27 cellular contexts compared by ENCODE assay signal in the genomic region with DNA sequence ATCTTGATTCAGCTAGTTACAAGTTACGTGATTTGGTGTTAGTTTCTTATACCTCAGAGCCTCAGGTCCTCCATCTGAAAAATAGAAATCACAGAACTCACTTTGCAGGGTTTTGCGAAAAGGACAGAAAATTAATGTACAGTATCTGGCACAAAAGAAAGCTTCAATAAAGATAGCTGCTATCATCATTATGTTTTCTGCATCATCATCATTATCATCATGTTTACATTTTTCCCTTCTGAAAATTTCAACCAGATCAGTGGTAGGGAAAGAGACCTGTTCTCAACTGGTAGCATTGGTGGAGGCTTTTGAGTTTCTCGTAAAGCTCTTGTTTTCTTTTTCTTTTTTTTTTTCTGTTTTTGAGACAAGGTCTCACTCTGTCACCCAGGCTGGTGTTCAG.
"Had no signal": no experiment of that assay in that cellular context is flagged by ENCODE, and none has a peak within 500 bp of the region (broad histone marks: within the 10 kb centered on the region; RNA-seq: fewer than 3 reads in every experiment).

No MANE protein-coding gene starts in this region.

- DNase-seq: stimulated activated CD4-positive, alpha-beta T cell treated with anti-CD3 and anti-CD28 coated beads, Interleukin-2, amount 100 ng/mL, for 48 hours; stimulated activated CD4-positive, alpha-beta T cell treated with anti-CD3 and anti-CD28 coated beads, Interleukin-4, amount 100 ng/mL, for 1 hour; stimulated activated CD4-positive, alpha-beta T cell treated with anti-CD3 and anti-CD28 coated beads, Interleukin-4, amount 100 ng/mL, for 24 hours; stimulated activated CD4-positive, alpha-beta T cell treated with anti-CD3 and anti-CD28 coated beads, Interleukin-4, amount 100 ng/mL, for 4 hours; stimulated activated CD8-positive, alpha-beta memory T cell treated with anti-CD3 and anti-CD28 coated beads, Interleukin-4, amount 100 ng/mL, for 48 hours; stimulated activated naive B cell treated with anti-CD40 and anti-IgM and Interleukin-4, amounts not matched to agents 10 μg/mL and 1 μg/mL and 100 μg/mL, for 72 hours; stimulated activated naive CD4-positive, alpha-beta T cell; stimulated activated naive CD4-positive, alpha-beta T cell treated with Interleukin-2 at 50 U/mL for 16 hours; stimulated activated naive CD8-positive, alpha-beta T cell treated with anti-CD3 and anti-CD28 coated beads, Interleukin-15, amount 100 ng/mL, for 72 hours; stimulated activated naive CD8-positive, alpha-beta T cell treated with anti-CD3 and anti-CD28 coated beads, Interleukin-15, Interleukin-2, amounts not matched to agents 100 U/mL and 50 U/mL, for 24 hours; stomach; substantia nigra; testis; thyroid gland; tibial artery; transverse colon; trophoblast cell; upper lobe of left lung; upper lobe of right lung; uterus had no signal

- H3K9me3 ChIP-seq: stomach, suprapubic skin, testis, thoracic aorta, thyroid gland, tibial artery, tibial nerve, transverse colon, upper lobe of left lung, upper lobe of right lung, uterus, vagina had no signal

- H3K27me3 ChIP-seq: stomach, suprapubic skin, testis, thyroid gland, tibial artery, tibial nerve, transverse colon, upper lobe of left lung, upper lobe of right lung, uterus, vagina had no signal

- H3K4me1 ChIP-seq: stomach, suprapubic skin, testis, thyroid gland, tibial artery, tibial nerve, transverse colon, upper lobe of left lung, upper lobe of right lung, uterus, vagina had no signal

- H3K36me3 ChIP-seq: stomach, suprapubic skin, thoracic aorta, thyroid gland, tibial artery, tibial nerve, transverse colon, upper lobe of left lung, upper lobe of right lung, uterus, vagina had no signal

- ATAC-seq: stimulated activated effector memory CD8-positive, alpha-beta T cell treated with anti-CD3 and anti-CD28 coated beads, Interleukin-12 subunit alpha, Interleukin-12 subunit beta, amount 100 ng/mL, for 72 hours; stimulated activated memory B cell treated with anti-CD40 and anti-IgM and Interleukin-4, amounts not matched to agents 10 μg/mL and 1 μg/mL and 100 μg/mL, for 72 hours; stimulated activated naive B cell treated with anti-CD40 and anti-IgM and Interleukin-4, amounts not matched to agents 10 μg/mL and 1 μg/mL and 100 μg/mL, for 72 hours; stimulated activated naive CD8-positive, alpha-beta T cell treated with anti-CD3 and anti-CD28 coated beads, Interleukin-15, amount 100 ng/mL, for 72 hours; stimulated activated naive CD8-positive, alpha-beta T cell treated with anti-CD3 and anti-CD28 coated beads, Interleukin-15, Interleukin-2, amounts not matched to agents 100 U/mL and 50 U/mL, for 24 hours; upper lobe of right lung had no signal

- FAIRE-seq: urothelium cell line had no signal

- H3K4me3 ChIP-seq: stomach, suprapubic skin, testis, thoracic aorta, thyroid gland, tibial artery, tibial nerve, transverse colon, upper lobe of left lung, upper lobe of right lung, uterus, vagina had no signal

- H3K27ac ChIP-seq: stomach, suprapubic skin, testis, thoracic aorta, thyroid gland, tibial artery, tibial nerve, transverse colon, upper lobe of left lung, upper lobe of right lung, uterus, vagina had no signal
